In the genomic region with DNA sequence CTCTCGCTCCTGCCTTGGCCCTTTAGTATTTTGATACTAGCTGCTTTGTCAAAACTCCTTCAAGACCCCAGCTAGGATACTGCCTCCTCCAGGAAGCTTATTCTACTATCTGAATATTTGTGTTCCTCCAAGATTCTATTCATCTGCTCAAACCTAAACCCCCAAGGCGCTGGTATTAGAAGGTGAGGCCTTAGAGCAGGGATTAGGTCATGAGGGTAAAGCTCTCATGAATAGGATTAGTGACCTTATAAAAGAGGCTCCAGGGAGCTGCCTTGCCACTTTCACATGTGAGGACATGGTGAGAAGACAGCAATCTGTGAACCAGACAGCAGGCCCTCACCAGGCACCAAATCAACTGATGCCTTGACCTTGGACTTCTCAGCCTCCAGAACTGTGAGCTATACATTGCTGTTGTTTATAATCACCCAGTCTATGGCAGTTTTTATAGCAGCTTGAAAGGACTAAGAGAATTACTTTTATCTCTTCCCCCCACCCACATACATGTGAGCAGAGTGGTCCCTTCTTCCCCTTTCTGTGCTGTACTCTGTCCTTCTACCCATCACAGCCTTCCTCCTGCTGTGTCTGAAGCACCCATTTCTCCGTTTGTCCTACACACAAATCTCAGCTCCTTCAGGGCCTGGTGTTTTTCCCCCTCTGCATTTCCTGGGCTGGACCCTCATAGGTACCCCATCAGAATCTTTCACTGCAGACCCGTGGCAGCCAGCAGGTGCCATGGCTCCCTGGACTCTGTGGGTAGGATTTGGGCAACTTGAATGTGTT, we compare ENCODE assay signal across 8 cellular contexts. TPM values are rescaled to one million over a fixed set of nuclear protein-coding genes. Genes with fewer than 3 reads are reported as not detected.
A peak's percentile ranks its signal among the peaks of the same experiment; 100 is the strongest.
DNase-seq lines count a peak whose midpoint lies in the region; ATAC-seq and TF ChIP-seq lines count a peak whose summit lies in the region.

No MANE protein-coding gene starts in this region.

- DNase-seq in activated CD4-positive, alpha-beta memory T cell treated with anti-CD3 and anti-CD28 coated beads for 36 hours = no peak
- DNase-seq in lung (ENCODE audit: low spot score) = no peak
- DNase-seq in OCI-M2 (lab: John Stamatoyannopoulos, UW; ENCODE audit: unreplicated experiment) = no peak
- DNase-seq in D341Med (ENCODE audit: low spot score) = no peak
- no peak for DNase-seq in superior temporal gyrus (ENCODE audit: extremely low spot score)

- peak overlapping the region in 6 of 11 experiments; percentile 5 to 71 (median 56); a peak in 8 of 22 replicates for H3K27ac ChIP-seq in BLaER1 treated with 17β-estradiol and CSF1 and Interleukin-3, amounts not matched to agents 10 nM and 100 nM
- peak overlapping the region; percentile 38 to 82 for H3K27ac ChIP-seq in lung (ENCODE audit: low read depth in 1 of 2, low read length in 1 of 2)

- POLR2A ChIA-PET in activated CD4-positive, alpha-beta memory T cell treated with anti-CD3 and anti-CD28 coated beads for 36 hours (lab: Charles Lee) = interaction anchor here (0.9 kb wide), 1 partner anchor 149 kb away, joined by 5 read pairs; a partner anchor contains a TSS

- no peaks in the 10 kb centered on the region for H3K27me3 Mint-ChIP-seq in activated CD4-positive, alpha-beta memory T cell treated with anti-CD3 and anti-CD28 coated beads for 36 hours

- intact Hi-C loops in activated CD4-positive, alpha-beta memory T cell treated with anti-CD3 and anti-CD28 coated beads for 36 hours (cut with micrococcal nuclease) = loop anchor here (1.0 kb wide), 1 partner anchor 20 kb away; no protein-coding TSS in a partner anchor

- H3K27ac Mint-ChIP-seq in activated CD4-positive, alpha-beta memory T cell treated with anti-CD3 and anti-CD28 coated beads for 36 hours = peak overlapping the region; percentile 79

- H3K27me3 ChIP-seq in BLaER1 treated with 17β-estradiol and CSF1 and Interleukin-3, amounts not matched to agents 10 nM and 100 nM = peaks cover 0 to 17% (median 4%) of the 10 kb centered on the region in 11 experiments; a peak in 7 of 22 replicates
- no peaks in the 10 kb centered on the region for H3K27me3 ChIP-seq in lung (ENCODE audit: control insufficient read depth, insufficient read depth)

- no peak overlapping the region for H3K4me3 Mint-ChIP-seq in activated CD4-positive, alpha-beta memory T cell treated with anti-CD3 and anti-CD28 coated beads for 36 hours

- no peaks in the 10 kb centered on the region for H3K9me3 ChIP-seq in BLaER1 treated with 17β-estradiol and CSF1 and Interleukin-3, amounts not matched to agents 10 nM and 100 nM (replicated peaks in 1 of 11)
- no peaks in the 10 kb centered on the region for H3K9me3 ChIP-seq in lung (ENCODE audit: control insufficient read depth in 2 of 2, insufficient read depth in 1 of 2, low read length in 1 of 2)

- peaks cover 5% of the 10 kb centered on the region for H3K4me1 Mint-ChIP-seq in activated CD4-positive, alpha-beta memory T cell treated with anti-CD3 and anti-CD28 coated beads for 36 hours (ENCODE audit: low read depth)

- peak overlapping the region; percentile 81 to 95 (median 90) for H3K4me2 ChIP-seq in BLaER1 treated with 17β-estradiol and CSF1 and Interleukin-3, amounts not matched to agents 10 nM and 100 nM

- H3K4me1 ChIP-seq in BLaER1 treated with 17β-estradiol and CSF1 and Interleukin-3, amounts not matched to agents 10 nM and 100 nM = peaks cover 84 to 91% (median 89%) of the 10 kb centered on the region in 10 experiments
- peaks cover 8 to 45% of the 10 kb centered on the region in 2 donors for H3K4me1 ChIP-seq in lung (ENCODE audit: control insufficient read depth in 2 of 2, insufficient read depth in 2 of 2, low read length in 2 of 2)

- H3K36me3 Mint-ChIP-seq in activated CD4-positive, alpha-beta memory T cell treated with anti-CD3 and anti-CD28 coated beads for 36 hours = no peaks in the 10 kb centered on the region

- ATAC-seq in HG02623 (IDR thresholded peaks at IDR 0.05; ENCODE audit: unreplicated experiment) (peak; percentile 0), lung (ENCODE audit: insufficient read depth, low FRiP score) (no peak), GM19455 (IDR thresholded peaks at IDR 0.05; ENCODE audit: unreplicated experiment) (no peak)

- H3K36me3 ChIP-seq in BLaER1 treated with 17β-estradiol and CSF1 and Interleukin-3, amounts not matched to agents 10 nM and 100 nM = no peaks in the 10 kb centered on the region
- H3K36me3 ChIP-seq in lung (ENCODE audit: control insufficient read depth in 2 of 2, insufficient read depth in 2 of 2, low read length in 2 of 2) = no peaks in the 10 kb centered on the region

- peaks cover 0 to 21% (median 6%) of the 10 kb centered on the region in 11 experiments; a peak in 9 of 22 replicates for H4K20me1 ChIP-seq in BLaER1 treated with 17β-estradiol and CSF1 and Interleukin-3, amounts not matched to agents 10 nM and 100 nM

- peak overlapping the region in 2 of 10 experiments; percentile 18 to 44; a peak in 1 of 20 replicates for H3K4me3 ChIP-seq in BLaER1 treated with 17β-estradiol and CSF1 and Interleukin-3, amounts not matched to agents 10 nM and 100 nM
- no peak overlapping the region for H3K4me3 ChIP-seq in lung

- TF ChIP-seq CTCF in lung (IDR thresholded peaks at IDR 0.05; ENCODE audit: control extremely low read depth, extremely low read depth) = no peak

- 85 to 87% methylated on average over 4 of the region's 4 CpGs for WGBS in lung, 2 donors

- H3K9ac ChIP-seq in BLaER1 treated with 17β-estradiol and CSF1 and Interleukin-3, amounts not matched to agents 10 nM and 100 nM = peak overlapping the region in 4 of 11 experiments; percentile 14 to 58 (median 40); a peak in 4 of 22 replicates

- CTCF ChIA-PET in activated CD4-positive, alpha-beta memory T cell treated with anti-CD3 and anti-CD28 coated beads for 36 hours (lab: Charles Lee) = interaction anchor here (0.5 to 2.1 kb wide), 4 partner anchors 8 to 153 kb away, joined by 3 to 7 read pairs (median 4); a partner anchor contains a TSS

- H3K9me3 Mint-ChIP-seq in activated CD4-positive, alpha-beta memory T cell treated with anti-CD3 and anti-CD28 coated beads for 36 hours = no peaks in the 10 kb centered on the region

RNA-seq across cellular contexts. Expression of a gene that starts 54.5 kb away (rescaled TPM):
- total RNA-seq in activated CD4-positive, alpha-beta memory T cell treated with anti-CD3 and anti-CD28 coated beads for 36 hours = 10 to 100 TPM; 10.1 to 10.4 TPM
- total RNA-seq in lung = 10 to 100 TPM; 25.4 to 38.1 TPM
- polyA plus RNA-seq in lung = 10 to 100 TPM; 28.8 to 41.4 TPM
